ENCODE assay signal across 1 cellular context in genomic region chr9:137376386-137376785, GRCh38.
TF ChIP-seq lines count a peak whose summit lies in the region.

No MANE protein-coding gene starts in this region.

TF ChIP-seq in WTC11, 78 proteins besides CTCF, POLR2A, EP300 and RAD21 (continued from another document):
- TF ChIP-seq MLX (CRISPR knock-in tag; IDR thresholded peaks at IDR 0.05) (no peak), SMAD3 (CRISPR knock-in tag; IDR thresholded peaks at IDR 0.05; ENCODE audit: borderline replicate concordance) (no peak), ETV6 (CRISPR knock-in tag; IDR thresholded peaks at IDR 0.05) (no peak), CBFB (CRISPR knock-in tag; IDR thresholded peaks at IDR 0.05; ENCODE audit: low read depth) (no peak)
